ENCODE assay signal across 8 cellular contexts in the genomic region with DNA sequence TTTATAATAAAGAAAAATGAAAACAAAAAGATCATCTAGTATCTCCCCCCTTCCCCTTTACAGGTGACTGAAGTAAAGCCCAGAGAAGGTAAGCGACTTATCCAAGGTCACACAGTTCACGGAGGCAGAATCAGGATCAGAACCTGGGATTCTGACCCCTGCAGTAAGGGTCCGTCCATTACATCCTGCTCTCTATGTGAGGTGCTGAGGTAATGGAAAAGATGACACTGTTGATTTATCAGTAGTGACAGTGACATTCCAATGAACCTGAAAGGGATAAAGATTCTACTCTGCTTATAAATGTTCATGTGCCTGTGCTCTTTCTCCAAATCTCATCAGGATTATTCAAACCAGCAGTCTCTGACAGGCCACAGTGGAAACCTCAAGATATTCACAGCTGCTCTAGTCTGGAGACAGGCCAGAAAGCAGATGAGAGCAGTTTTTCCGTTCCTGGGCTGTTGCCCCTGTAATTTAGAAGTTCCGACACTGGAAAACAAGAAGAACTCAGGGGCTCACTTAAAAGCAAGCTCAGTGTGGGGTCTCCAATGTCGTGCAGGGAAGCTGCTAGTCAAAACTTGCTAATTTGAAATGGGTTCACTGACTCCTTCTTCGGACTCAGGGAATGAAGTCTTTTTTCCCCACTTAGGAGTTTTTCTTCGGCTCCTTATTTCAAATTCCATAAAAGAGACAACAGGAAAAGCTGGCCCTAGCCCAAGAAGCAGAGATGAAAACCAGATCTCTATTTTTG.
DNase-seq lines count a peak whose midpoint lies in the region; ATAC-seq, FAIRE-seq and TF ChIP-seq lines count a peak whose summit lies in the region.

No MANE protein-coding gene starts in this region.

- CTCF ChIA-PET in GM10248 (lab: Yijun Ruan, JAX): interaction anchor here (1.1 to 2.0 kb wide), 5 partner anchors 15 to 359 kb away, joined by 3 to 6 read pairs (median 4); no protein-coding TSS in a partner anchor

- H3F3A ChIP-seq in smooth muscle cell (ENCODE audit: low read depth): no peaks in the 10 kb centered on the region

- H3K27ac ChIP-seq in smooth muscle cell (ENCODE audit: low read depth): peak overlapping the region; percentile 79

- H2AFZ ChIP-seq in smooth muscle cell (ENCODE audit: low read depth): peak overlapping the region; percentile 91

- H3K9ac ChIP-seq in smooth muscle cell (ENCODE audit: low read depth): peak overlapping the region; percentile 58

- no peaks in the 10 kb centered on the region for H4K20me1 ChIP-seq in smooth muscle cell (ENCODE audit: low read depth)

- no peaks in the 10 kb centered on the region for H3K79me2 ChIP-seq in smooth muscle cell (ENCODE audit: low read depth)

- peaks cover 24% of the 10 kb centered on the region for H3K4me1 ChIP-seq in smooth muscle cell (ENCODE audit: low read depth)

- TF ChIP-seq CTCF in GM10248 (IDR thresholded peaks at IDR 0.05; ENCODE audit: control extremely low read depth, extremely low read depth, low read depth, missing control alignments) (no peak), smooth muscle cell (IDR thresholded peaks at IDR 0.05; ENCODE audit: borderline replicate concordance, insufficient read depth, poor library complexity, severe bottlenecking) (peak; percentile 17)

- 43% methylated on average over 8 of the region's 8 CpGs for WGBS in smooth muscle cell (ENCODE audit: low lambda C conversion rate)

- POLR2A ChIA-PET in GM10248 (lab: Yijun Ruan, JAX): interaction anchor here (0.6 kb wide), 1 partner anchor 158 kb away, joined by 3 read pairs; no protein-coding TSS in a partner anchor

- peak; percentile 28 for DNase-seq in GM10248 (ENCODE audit: extremely low spot score)
- DNase-seq in NCI-H1105 (lab: John Stamatoyannopoulos, UW): peak; percentile 29
- peak; percentile 49 for DNase-seq in fibroblast of gingiva (ENCODE audit: low read depth)
- no peak for DNase-seq in smooth muscle cell (lab: John Stamatoyannopoulos, UW; ENCODE audit: unreplicated experiment)
- DNase-seq in NCI-H748 (lab: John Stamatoyannopoulos, UW; ENCODE audit: unreplicated experiment): no peak
- no peak for DNase-seq in activated CD8-positive, alpha-beta memory T cell treated with anti-CD3 and anti-CD28 coated beads for 24 hours
- no peak for DNase-seq in urothelium cell line (ENCODE audit: low spot score)

- H3K36me3 ChIP-seq in smooth muscle cell (ENCODE audit: low read depth): no peaks in the 10 kb centered on the region

- ATAC-seq in GM21825 (IDR thresholded peaks at IDR 0.05; ENCODE audit: unreplicated experiment): peak; percentile 20

- peak overlapping the region; percentile 79 for H3K4me2 ChIP-seq in smooth muscle cell

- no peaks in the 10 kb centered on the region for H3K27me3 ChIP-seq in smooth muscle cell (ENCODE audit: low read depth)

- no peaks in the 10 kb centered on the region for H3K9me3 ChIP-seq in smooth muscle cell (replicated peaks; ENCODE audit: low read depth)

- peak overlapping the region; percentile 36 for H3K4me3 ChIP-seq in smooth muscle cell

- no peak for FAIRE-seq in urothelium cell line (lab: Jason Lieb, UNC)

Comparison
In these comparisons a context has a peak if more than half of its experiments do, and no peak if none do; other contexts are left out.
1. DNase-seq: peak in GM10248 (single experiment), NCI-H1105 (single experiment) and fibroblast of gingiva (single experiment); none in smooth muscle cell (single experiment), NCI-H748 (single experiment), activated CD8-positive, alpha-beta memory T cell treated with anti-CD3 and anti-CD28 coated beads for 24 hours (single experiment) and urothelium cell line (single experiment).